8 cellular contexts compared by ENCODE assay signal in the genomic region with DNA sequence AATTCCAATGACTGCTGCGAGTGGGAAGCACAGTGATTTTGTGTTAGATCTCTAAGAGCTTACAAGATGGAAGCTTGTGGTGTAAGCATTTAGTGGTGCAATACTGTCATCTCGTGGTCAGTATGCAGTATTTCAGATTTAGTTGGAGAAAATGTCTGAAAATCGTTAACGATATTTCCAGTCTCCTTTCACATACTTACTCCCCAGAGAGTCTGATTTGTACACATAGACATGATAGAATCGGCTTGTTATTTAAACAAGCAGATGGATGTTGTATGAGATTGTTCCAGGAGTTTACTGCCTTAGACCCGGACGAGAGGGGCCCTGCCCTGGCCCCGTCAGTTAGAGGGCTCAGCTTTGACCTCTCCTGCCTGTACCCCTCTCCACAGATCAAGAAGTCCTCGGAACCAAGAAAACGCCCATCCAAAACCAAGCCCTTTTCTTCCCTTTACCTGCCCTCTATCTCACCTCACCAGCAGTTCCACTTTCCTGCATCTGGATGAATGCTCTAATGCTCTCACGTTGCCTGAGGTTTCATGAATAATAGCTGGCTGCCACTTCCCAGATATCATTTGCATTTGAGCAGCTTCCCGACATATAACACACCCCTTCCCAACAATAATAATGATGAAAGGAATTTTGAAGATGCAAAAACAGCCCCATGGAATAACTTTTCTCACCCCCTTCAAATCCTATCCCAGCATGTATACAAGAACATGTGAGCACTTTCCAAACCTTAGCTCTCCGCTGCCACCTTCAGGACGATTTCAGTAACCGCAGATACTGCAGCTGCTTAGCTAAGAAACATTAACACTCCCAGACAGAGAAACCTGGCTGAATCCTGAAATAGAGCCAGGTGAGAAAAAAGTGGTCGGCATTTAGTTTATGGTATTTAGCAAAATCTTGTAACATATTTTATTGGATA.
DNase-seq lines count a peak whose midpoint lies in the region; ATAC-seq, FAIRE-seq and TF ChIP-seq lines count a peak whose summit lies in the region.

No MANE protein-coding gene starts in this region.

- peak overlapping the region; percentile 55 for H3K4me3 ChIP-seq in WI38 (ENCODE audit: low read depth, low read length)

- TF ChIP-seq CTCF in WI38 (IDR thresholded peaks at IDR 0.05; ENCODE audit: low read depth, low read length): peak; percentile 85

- DNase-seq in AG08395 (ENCODE audit: low spot score) (peak; percentile 72), NCI-H2171 treated with DMSO at 0.1 percent for 48 hours (lab: John Stamatoyannopoulos, UW) (peak; percentile 86)
- DNase-seq in central memory CD4-positive, alpha-beta T cell: peak; percentile 55
- peak; percentile 55 for DNase-seq in stimulated activated CD4-positive, alpha-beta T cell treated with anti-CD3 and anti-CD28 coated beads, Interleukin-12 subunit alpha, Interleukin-12 subunit beta, amount 100 ng/mL, for 4 hours

- FAIRE-seq in islet of Langerhans (lab: Jason Lieb, UNC): peak; percentile 98

- ATAC-seq in GM18868 (IDR thresholded peaks at IDR 0.05; ENCODE audit: unreplicated experiment) (peak; percentile 87), HG03135 (IDR thresholded peaks at IDR 0.05; ENCODE audit: unreplicated experiment) (peak; percentile 75)

Comparison
In these comparisons a context has a peak if more than half of its experiments do, and no peak if none do; other contexts are left out.
1. Peak in every context shown above with its lines: DNase-seq, ATAC-seq and H3K4me3 ChIP-seq.